ENCODE assay signal across 20 cellular contexts in genomic region chr7:27071622-27072390, GRCh38. TPM values are rescaled to one million over a fixed set of nuclear protein-coding genes. Genes with fewer than 3 reads are reported as not detected.
DNase-seq lines count a peak whose midpoint lies in the region; ATAC-seq, FAIRE-seq and TF ChIP-seq lines count a peak whose summit lies in the region.
"Had no signal": no experiment of that assay in that cellular context is flagged by ENCODE, and none has a peak within 500 bp of the region (broad histone marks: within the 10 kb centered on the region; RNA-seq: fewer than 3 reads in every experiment).

No MANE protein-coding gene starts in this region.

- H3K4me3 ChIP-seq in GM12878 (no peak overlapping the region), Caco-2 (ENCODE audit: low read depth, low read length) (no peak overlapping the region), pancreas (no peak overlapping the region), GM23338 (no peak overlapping the region)
- H3K4me3 ChIP-seq: heart left ventricle, testis had no signal

- no peak overlapping the region for H2AFZ ChIP-seq in GM12878 (ENCODE audit: control insufficient read depth, low read depth, low read length)
- H2AFZ ChIP-seq in GM23338 = no peak overlapping the region

- 58% methylated on average over 6 of the region's 6 CpGs for WGBS in GM12878 (ENCODE audit: insufficient coverage, insufficient replicate concordance, low lambda C conversion rate, missing lambda C conversion rate)
- 62 to 65% methylated on average over 6 of the region's 6 CpGs for WGBS in pancreas, 2 donors

- POLR2A ChIA-PET in HEK293T (lab: Yijun Ruan, JAX) = interaction anchor here (0.5 to 0.6 kb wide), 2 partner anchors 112 to 741 kb away, joined by 3 read pairs; no protein-coding TSS in a partner anchor
- POLR2A ChIA-PET in GM12878 (lab: Charles Lee) = interaction anchor here (0.6 kb wide), 1 partner anchor 49 kb away, joined by 4 read pairs; no protein-coding TSS in a partner anchor
- POLR2A ChIA-PET in Caco-2 (lab: Charles Lee) = no interaction called here

- no peak overlapping the region for H3K4me3 Mint-ChIP-seq in Caco-2 (ENCODE audit: unreplicated experiment)
- no peak overlapping the region for H3K4me3 Mint-ChIP-seq in GM23338
- H3K4me3 Mint-ChIP-seq: nephron had no signal

- H4K20me1 ChIP-seq in GM12878 (ENCODE audit: control insufficient read depth, insufficient read depth) (no peaks in the 10 kb centered on the region), GM23338 (replicated peaks; ENCODE audit: insufficient read depth) (no peaks in the 10 kb centered on the region)

- no peaks in the 10 kb centered on the region for H3K4me1 ChIP-seq in GM12878 (ENCODE audit: control insufficient read depth, insufficient read depth, low read length)
- no peaks in the 10 kb centered on the region for H3K4me1 ChIP-seq in Caco-2
- no peaks in the 10 kb centered on the region for H3K4me1 ChIP-seq in pancreas
- no peaks in the 10 kb centered on the region for H3K4me1 ChIP-seq in GM23338 (ENCODE audit: insufficient read depth)
- H3K4me1 ChIP-seq: heart left ventricle, testis had no signal

- no peaks in the 10 kb centered on the region for H3K36me3 ChIP-seq in GM12878 (ENCODE audit: control insufficient read depth in 2 of 2, insufficient read depth in 2 of 2, low read length in 1 of 2)
- no peaks in the 10 kb centered on the region for H3K36me3 ChIP-seq in Caco-2 (ENCODE audit: control insufficient read depth, insufficient read depth, low read length)
- H3K36me3 ChIP-seq in pancreas = no peaks in the 10 kb centered on the region
- no peaks in the 10 kb centered on the region for H3K36me3 ChIP-seq in GM23338 (ENCODE audit: insufficient read depth)
- H3K36me3 ChIP-seq: heart left ventricle had no signal

- ATAC-seq in GM12878 (no peak; the same call in 2 of the 3 replicates), pancreas (no peak), GM23338 (no peak)
- ATAC-seq: heart left ventricle had no signal

- CTCF ChIA-PET in HEK293T (lab: Yijun Ruan, JAX) = no interaction called here
- CTCF ChIA-PET in GM12878 (lab: Yijun Ruan, JAX) = interaction anchor here (1.0 to 1.4 kb wide), 2 partner anchors 12 to 19 kb away, joined by 3 read pairs; no protein-coding TSS in a partner anchor
- CTCF ChIA-PET in Caco-2 (lab: Charles Lee) = no interaction called here

- SMC1A ChIA-PET in GM12878 (lab: Charles Lee; ENCODE audit: uncharacterized antibody, unreplicated experiment) = interaction anchor here (0.5 to 4.6 kb wide), 4 partner anchors 12 to 1634 kb away, joined by 3 to 21 read pairs (median 7); no protein-coding TSS in a partner anchor

- H3K4me1 Mint-ChIP-seq in Caco-2 (ENCODE audit: low read depth, unreplicated experiment) (no peaks in the 10 kb centered on the region), GM23338 (no peaks in the 10 kb centered on the region)

- TF ChIP-seq RAD21 in GM12878 (IDR thresholded peaks at IDR 0.05; ENCODE audit: insufficient read depth, low read depth, low read length) = no peak

- intact Hi-C loops in GM12878 (cut with micrococcal nuclease; ENCODE audit: unreplicated experiment) = no loop called here
- intact Hi-C loops in Caco-2 (cut with micrococcal nuclease; ENCODE audit: unreplicated experiment) = no loop called here
- intact Hi-C loops in pancreas (cut with DNase I) = no loop called here

- no peaks in the 10 kb centered on the region for H3F3A ChIP-seq in GM23338 (replicated peaks; ENCODE audit: low read depth)

- no peak for TF ChIP-seq POLR2A in GM12878 (IDR thresholded peaks at IDR 0.05; ENCODE audit: low read depth, low read length)

- H3K27ac Mint-ChIP-seq in Caco-2 (ENCODE audit: unreplicated experiment) (no peak overlapping the region), GM23338 (no peak overlapping the region)
- H3K27ac Mint-ChIP-seq: activated T-helper 2 cell treated with anti-CD3 and anti-CD28 coated beads, Interferon-gamma antibody, Interleukin-2, Interleukin-4, amounts not matched to agents 10 μg/mL and 5 μg/mL and 100 μg/mL, durations not matched to agents 14 hours and 24 hours and 36 hours; nephron had no signal

- no peaks in the 10 kb centered on the region for H3K9me3 ChIP-seq in GM12878 (replicated peaks; ENCODE audit: control insufficient read depth, insufficient read depth, low read length)
- H3K9me3 ChIP-seq in Caco-2 = no peaks in the 10 kb centered on the region
- no peaks in the 10 kb centered on the region for H3K9me3 ChIP-seq in pancreas
- H3K9me3 ChIP-seq: testis had no signal

- TF ChIP-seq CTCF in GM12878 (IDR thresholded peaks at IDR 0.05 in 2 of 3, conservative IDR thresholded peaks at IDR 0.05 in 1 of 3; ENCODE audit: control insufficient read depth in 2 of 3, extremely low read depth in 1 of 3, insufficient read depth in 1 of 3, low read depth in 3 of 3, low read length in 3 of 3) (no peak), Caco-2 (IDR thresholded peaks at IDR 0.05; ENCODE audit: insufficient read depth in 1 of 2, low read depth in 1 of 2, low read length in 1 of 2, severe bottlenecking in 1 of 2, unreplicated experiment in 1 of 2) (no peak), pancreas (IDR thresholded peaks at IDR 0.05) (no peak), GM23338 (conservative IDR thresholded peaks at IDR 0.05; ENCODE audit: low read depth in 2 of 2) (no peak)

- in situ Hi-C loops in GM12878 (cut with MboI) = no loop called here

- no peaks in the 10 kb centered on the region for H3K9me2 ChIP-seq in GM23338 (ENCODE audit: insufficient read depth)

- no peak overlapping the region for H3K4me2 ChIP-seq in GM12878 (ENCODE audit: control insufficient read depth, insufficient read depth)
- no peak overlapping the region for H3K4me2 ChIP-seq in GM23338

- FAIRE-seq in GM12878 (lab: Jason Lieb, UNC) (peak; percentile 35), pancreas (lab: Jason Lieb, UNC) (no peak)

- no peaks in the 10 kb centered on the region for H3K36me3 Mint-ChIP-seq in Caco-2 (ENCODE audit: insufficient read depth, unreplicated experiment)
- no peaks in the 10 kb centered on the region for H3K36me3 Mint-ChIP-seq in GM23338 (ENCODE audit: low read depth)

- no peak overlapping the region for H3K9ac ChIP-seq in GM12878 (ENCODE audit: control insufficient read depth, insufficient read depth, low read length)

- no peaks in the 10 kb centered on the region for H3K27me3 ChIP-seq in GM12878 (replicated peaks in 1 of 2; ENCODE audit: control insufficient read depth in 2 of 2, insufficient read depth in 2 of 2, low read length in 1 of 2)
- H3K27me3 ChIP-seq in Caco-2 (replicated peaks; ENCODE audit: control insufficient read depth, insufficient read depth, low read length) = no peaks in the 10 kb centered on the region
- peaks cover 0 to 6% (median 0%) of the 10 kb centered on the region in 4 donors for H3K27me3 ChIP-seq in pancreas
- no peaks in the 10 kb centered on the region for H3K27me3 ChIP-seq in GM23338 (ENCODE audit: insufficient read depth)
- H3K27me3 ChIP-seq: testis had no signal

- H3K9me3 Mint-ChIP-seq in Caco-2 (ENCODE audit: unreplicated experiment) (no peaks in the 10 kb centered on the region), GM23338 (no peaks in the 10 kb centered on the region; the same call in 2 of the 3 replicates)
- H3K9me3 Mint-ChIP-seq: activated T-helper 2 cell treated with anti-CD3 and anti-CD28 coated beads, Interferon-gamma antibody, Interleukin-2, Interleukin-4, amounts not matched to agents 10 μg/mL and 5 μg/mL and 100 μg/mL, durations not matched to agents 14 hours and 24 hours and 36 hours had no signal

- H3K27ac ChIP-seq in GM12878 (ENCODE audit: control insufficient read depth, insufficient read depth) (no peak overlapping the region), pancreas (no peak overlapping the region), GM23338 (ENCODE audit: low read depth) (no peak overlapping the region)
- H3K27ac ChIP-seq: heart left ventricle, testis had no signal

- no peaks in the 10 kb centered on the region for H3K27me3 Mint-ChIP-seq in Caco-2 (ENCODE audit: insufficient read depth, unreplicated experiment)
- H3K27me3 Mint-ChIP-seq in GM23338 (ENCODE audit: insufficient read depth, low read depth, poor library complexity) = peaks cover 1% of the 10 kb centered on the region

- no peak for TF ChIP-seq EP300 in GM12878 (IDR thresholded peaks at IDR 0.05; ENCODE audit: borderline replicate concordance in 1 of 2, control insufficient read depth in 1 of 2, low read depth in 2 of 2, low read length in 2 of 2)

- no peaks in the 10 kb centered on the region for H3K79me2 ChIP-seq in GM12878 (ENCODE audit: control insufficient read depth, insufficient read depth, low read length)
- no peaks in the 10 kb centered on the region for H3K79me2 ChIP-seq in GM23338 (replicated peaks; ENCODE audit: insufficient read depth)

- RAD21 ChIA-PET in GM12878 (lab: Charles Lee; ENCODE audit: unreplicated experiment) = no interaction called here

- no TSS peak for BruUV-seq in GM12878 (replicated peaks; lab: Mats Ljungman, UMichigan)
- BruUV-seq in Caco-2 (replicated peaks; lab: Mats Ljungman, UMichigan) = no TSS peak

- DNase-seq in CMK (ENCODE audit: low read depth) = peak; percentile 77
- peak; percentile 53 for DNase-seq in HEK293T (ENCODE audit: extremely low spot score)
- peak; percentile 90 for DNase-seq in OCI-M1 (lab: John Stamatoyannopoulos, UW)
- no peak for DNase-seq in GM12878 (ENCODE audit: low read depth, low spot score)
- DNase-seq in kidney tubule cell (ENCODE audit: low spot score) = no peak
- DNase-seq in Caco-2 = no peak
- DNase-seq in pancreas = no peak
- DNase-seq in GM23338 (ENCODE audit: low spot score) = no peak
- DNase-seq: activated CD4-positive, CD25-positive, alpha-beta regulatory T cell treated with anti-CD3 and anti-CD28 coated beads, Interleukin-2, amount 50 U/mL, for 72 hours; EL; heart left ventricle; KG1; mammary epithelial cell; NCI-H1436 treated with DMSO at 0.1 percent for 48 hours; NCI-H526; stimulated activated CD4-positive, alpha-beta T cell treated with anti-CD3 and anti-CD28 coated beads, Interleukin-12 subunit alpha, Interleukin-12 subunit beta, amount 100 ng/mL, for 4 hours; T-helper 1 cell; testis had no signal

RNA-seq across cellular contexts. Expression of gene HOXA1, which starts 24.0 kb away (rescaled TPM):
- total RNA-seq in GM12878 (2013; cell fraction: nucleolus; rRNA removed) = not detected in 2 replicates
- total RNA-seq in GM12878 (2014; rRNA removed) = 0.17 TPM in 1 of 2 replicates, not detected in the other
- total RNA-seq in GM12878 (2014; rRNA removed; fragmentation: Illumina TruSeq; extraction: Trizol) = not detected in 2 replicates
- 0.23 TPM in 1 of 2 replicates, not detected in the other for total RNA-seq in GM12878 (2021)
- not detected for polyA plus RNA-seq in GM12878 (2011; ENCODE audit: low read depth)
- 1.7 and 1.9 TPM in 2 replicates for polyA plus RNA-seq in GM12878 (2011; rRNA removed)
- polyA plus RNA-seq in GM12878 (2011; cell fraction: cytosol; rRNA removed) = 1.6 and 1.7 TPM in 2 replicates
- polyA plus RNA-seq in GM12878 (2011; cell fraction: nucleus; rRNA removed) = 2.5 and 3.7 TPM in 2 replicates
- 0.18 and 0.22 TPM in 2 replicates for polyA plus RNA-seq in GM12878 (2012)
- 0.18 and 0.33 TPM in 2 replicates for polyA plus RNA-seq in GM12878 (2014; fragmentation: Illumina TruSeq; extraction: Trizol)
- under 1 TPM in 1 of 2 experiments, not detected in 1; 0.10 TPM for polyA plus RNA-seq in GM12878 (2014; fragmentation: Nextera tagmentation; extraction: Ambion mirVana)
- 0.06 and 0.28 TPM in 2 replicates for polyA plus RNA-seq in GM12878 (2014; rRNA removed)
- under 1 TPM in 1 of 2 experiments, not detected in 1; 0.29 TPM for polyA plus RNA-seq in GM12878 (2016; fragmentation: Nextera tagmentation; extraction: Ambion mirVana)
- polyA minus RNA-seq in GM12878 (2011; rRNA and poly(A)+ RNA removed) = 0.95 and 1.3 TPM in 2 replicates
- polyA minus RNA-seq in GM12878 (2011; cell fraction: cytosol; rRNA and poly(A)+ RNA removed) = 0.42 and 0.53 TPM in 2 replicates
- 2.2 and 2.7 TPM in 2 replicates for polyA minus RNA-seq in GM12878 (2011; cell fraction: nucleus; rRNA and poly(A)+ RNA removed)
- total RNA-seq in Caco-2 (2022) = 18.5 and 18.8 TPM in 2 replicates
- total RNA-seq in pancreas = under 1 TPM in 2 of 6 donors, not detected in 4; 0.12 to 0.16 TPM
- polyA plus RNA-seq in pancreas = under 1 TPM in 1 of 2 donors, not detected in 1; 0.05 TPM
- total RNA-seq in GM23338 (2014; rRNA removed; shearing (Covaris generic)) = not detected in 2 replicates
- not detected in 2 replicates for polyA plus RNA-seq in GM23338 (2016; fragmentation: Nextera tagmentation; extraction: Ambion mirVana)

RNA-seq across cellular contexts. Expression of gene HOXA2, which starts 30.7 kb away (rescaled TPM):
- total RNA-seq in GM12878 (2013; cell fraction: nucleolus; rRNA removed) = not detected in 2 replicates
- total RNA-seq in GM12878 (2014; rRNA removed) = not detected in 2 replicates
- not detected in 2 replicates for total RNA-seq in GM12878 (2014; rRNA removed; fragmentation: Illumina TruSeq; extraction: Trizol)
- total RNA-seq in GM12878 (2021) = not detected in 2 replicates
- polyA plus RNA-seq in GM12878 (2011; ENCODE audit: low read depth) = not detected
- polyA plus RNA-seq in GM12878 (2011; rRNA removed) = not detected in 2 replicates
- 0.03 TPM in 1 of 2 replicates, not detected in the other for polyA plus RNA-seq in GM12878 (2011; cell fraction: cytosol; rRNA removed)
- polyA plus RNA-seq in GM12878 (2011; cell fraction: nucleus; rRNA removed) = not detected in 2 replicates
- 0.07 TPM in 1 of 2 replicates, not detected in the other for polyA plus RNA-seq in GM12878 (2012)
- not detected in 2 replicates for polyA plus RNA-seq in GM12878 (2014; fragmentation: Illumina TruSeq; extraction: Trizol)
- not detected for polyA plus RNA-seq in GM12878 (2014; fragmentation: Nextera tagmentation; extraction: Ambion mirVana)
- not detected in 2 replicates for polyA plus RNA-seq in GM12878 (2014; rRNA removed)
- polyA plus RNA-seq in GM12878 (2016; fragmentation: Nextera tagmentation; extraction: Ambion mirVana) = not detected
- polyA minus RNA-seq in GM12878 (2011; rRNA and poly(A)+ RNA removed) = not detected in 2 replicates
- not detected in 2 replicates for polyA minus RNA-seq in GM12878 (2011; cell fraction: cytosol; rRNA and poly(A)+ RNA removed)
- polyA minus RNA-seq in GM12878 (2011; cell fraction: nucleus; rRNA and poly(A)+ RNA removed) = not detected in 2 replicates
- 1.5 and 1.8 TPM in 2 replicates for total RNA-seq in Caco-2 (2022)
- under 1 TPM in 5 of 6 donors, not detected in 1; 0.09 to 0.53 (median 0.12) TPM for total RNA-seq in pancreas
- polyA plus RNA-seq in pancreas = under 1 TPM; 0.27 to 0.28 TPM
- total RNA-seq in GM23338 (2014; rRNA removed; shearing (Covaris generic)) = not detected in 2 replicates
- polyA plus RNA-seq in GM23338 (2016; fragmentation: Nextera tagmentation; extraction: Ambion mirVana) = not detected in 2 replicates
- total RNA-seq: activated T-helper 2 cell treated with anti-CD3 and anti-CD28 coated beads, Interferon-gamma antibody, Interleukin-2, Interleukin-4, amounts not matched to agents 10 μg/mL and 5 μg/mL and 100 μg/mL, durations not matched to agents 14 hours and 24 hours and 36 hours had no signal

RNA-seq across cellular contexts. Expression of gene HOXA4, which starts 58.8 kb away (rescaled TPM):
- 0.21 TPM in 1 of 2 replicates, not detected in the other for total RNA-seq in GM12878 (2013; cell fraction: nucleolus; rRNA removed)
- total RNA-seq in GM12878 (2014; rRNA removed) (not detected in 2 replicates), GM12878 (2014; rRNA removed; fragmentation: Illumina TruSeq; extraction: Trizol) (not detected in 2 replicates), GM12878 (2021) (not detected in 2 replicates), Caco-2 (2022) (4.8 and 5.5 TPM in 2 replicates), pancreas (under 1 TPM; 0.19 to 0.98 (median 0.25) TPM)
- not detected for polyA plus RNA-seq in GM12878 (2011; ENCODE audit: low read depth)
- polyA plus RNA-seq in GM12878 (2011; rRNA removed) (0.07 and 0.26 TPM in 2 replicates), GM12878 (2014; fragmentation: Illumina TruSeq; extraction: Trizol) (not detected in 2 replicates), GM12878 (2014; fragmentation: Nextera tagmentation; extraction: Ambion mirVana) (not detected), GM12878 (2014; rRNA removed) (not detected in 2 replicates), GM12878 (2016; fragmentation: Nextera tagmentation; extraction: Ambion mirVana) (not detected), pancreas (1 to 10 TPM; 1.9 to 2.4 TPM), GM23338 (2016; fragmentation: Nextera tagmentation; extraction: Ambion mirVana) (not detected in 2 replicates)
- polyA plus RNA-seq in GM12878 (2011; cell fraction: cytosol; rRNA removed) = 0.06 TPM in 1 of 2 replicates, not detected in the other
- 0.75 and 0.79 TPM in 2 replicates for polyA plus RNA-seq in GM12878 (2011; cell fraction: nucleus; rRNA removed)
- not detected in 2 replicates for polyA plus RNA-seq in GM12878 (2012)
- not detected in 2 replicates for polyA minus RNA-seq in GM12878 (2011; rRNA and poly(A)+ RNA removed)
- not detected in 2 replicates for polyA minus RNA-seq in GM12878 (2011; cell fraction: cytosol; rRNA and poly(A)+ RNA removed)
- polyA minus RNA-seq in GM12878 (2011; cell fraction: nucleus; rRNA and poly(A)+ RNA removed) = not detected in 2 replicates
- total RNA-seq in GM23338 (2014; rRNA removed; shearing (Covaris generic)) = not detected in 2 replicates
- total RNA-seq: activated T-helper 2 cell treated with anti-CD3 and anti-CD28 coated beads, Interferon-gamma antibody, Interleukin-2, Interleukin-4, amounts not matched to agents 10 μg/mL and 5 μg/mL and 100 μg/mL, durations not matched to agents 14 hours and 24 hours and 36 hours had no signal

Comparison
In these comparisons a context has a peak if more than half of its experiments do, and no peak if none do; other contexts are left out.
1. DNase-seq: peak in CMK (single experiment), HEK293T (single experiment) and OCI-M1 (single experiment); none in GM12878 (single experiment), kidney tubule cell (single experiment), Caco-2 (0 of 2), pancreas (0 of 6) and GM23338 (single experiment).
2. RNA of gene HOXA1, which starts 24.0 kb away (total RNA-seq): 18.5 to 18.8 TPM in Caco-2; 0.17 to 0.23 TPM in GM12878, 0.12 to 0.16 TPM in pancreas and not detected in GM23338; every median in the first group is over 10 times any median in the second.